In genomic region chr2:224122542-224122941, GRCh38 we compare ENCODE assay signal across 20 cellular contexts.
"Had no signal": no experiment of that assay in that cellular context is flagged by ENCODE, and none has a peak within 500 bp of the region (broad histone marks: within the 10 kb centered on the region; RNA-seq: fewer than 3 reads in every experiment).

No MANE protein-coding gene starts in this region.

- H3K4me1 Mint-ChIP-seq: activated naive CD8-positive, alpha-beta T cell treated with anti-CD3 and anti-CD28 coated beads, Interleukin-2, amount 50 U/mL, for 24 hours had no signal

- H3K36me3 ChIP-seq: breast epithelium, stomach, upper lobe of left lung had no signal

- H3K27me3 Mint-ChIP-seq: dendritic cell treated with granulocyte-macrophage colony-stimulating factor and Interleukin-4, amounts not matched to agents 40 ng/mL and 50 ng/mL, for 4 days had no signal

- H3K27ac Mint-ChIP-seq: activated naive CD8-positive, alpha-beta T cell treated with anti-CD3 and anti-CD28 coated beads, Interleukin-2, amount 50 U/mL, for 24 hours; dendritic cell treated with granulocyte-macrophage colony-stimulating factor and Interleukin-4, amounts not matched to agents 40 ng/mL and 50 ng/mL, for 4 days; effector memory CD8-positive, alpha-beta T cell; nephron progenitor cell had no signal

- H3K27ac ChIP-seq: breast epithelium, stomach, testis, upper lobe of left lung had no signal

- ATAC-seq: activated CD4-positive, CD25-positive, alpha-beta regulatory T cell treated with anti-CD3 and anti-CD28 coated beads, Interleukin-2, amount 50 U/mL, for 24 hours; activated naive CD8-positive, alpha-beta T cell treated with anti-CD3 and anti-CD28 coated beads, Interleukin-2, amount 50 U/mL, for 24 hours; effector memory CD8-positive, alpha-beta T cell; right cardiac atrium had no signal

- H3K4me3 ChIP-seq: breast epithelium, skin epidermis, stomach, testis, upper lobe of left lung had no signal

- H3K4me1 ChIP-seq: breast epithelium, stomach, testis, upper lobe of left lung had no signal

- H3K9me3 ChIP-seq: breast epithelium, testis, upper lobe of left lung had no signal

- DNase-seq: activated CD4-positive, alpha-beta T cell treated with anti-CD3 and anti-CD28 coated beads, Interleukin-2, amount 50 U/mL, for 1 hour; activated CD8-positive, alpha-beta memory T cell treated with anti-CD3 and anti-CD28 coated beads for 24 hours; activated naive CD4-positive, alpha-beta T cell treated with Interleukin-2 at 50 U/mL for 16 hours; activated naive CD8-positive, alpha-beta T cell treated with anti-CD3 and anti-CD28 coated beads, Interleukin-2, amount 50 U/mL, for 24 hours; aorta; effector memory CD8-positive, alpha-beta T cell; erythroblast; hippocampal formation; nephron progenitor cell; occipital lobe; right cardiac atrium; stomach; T-helper 1 cell; T1000; testis; upper lobe of left lung had no signal

- H3K4me3 Mint-ChIP-seq: activated naive CD8-positive, alpha-beta T cell treated with anti-CD3 and anti-CD28 coated beads, Interleukin-2, amount 50 U/mL, for 24 hours; dendritic cell treated with granulocyte-macrophage colony-stimulating factor and Interleukin-4, amounts not matched to agents 40 ng/mL and 50 ng/mL, for 4 days; effector memory CD8-positive, alpha-beta T cell; nephron progenitor cell had no signal

- H3K27me3 ChIP-seq: breast epithelium, stomach, testis, upper lobe of left lung had no signal
